14 cellular contexts compared by ENCODE assay signal in the genomic region with DNA sequence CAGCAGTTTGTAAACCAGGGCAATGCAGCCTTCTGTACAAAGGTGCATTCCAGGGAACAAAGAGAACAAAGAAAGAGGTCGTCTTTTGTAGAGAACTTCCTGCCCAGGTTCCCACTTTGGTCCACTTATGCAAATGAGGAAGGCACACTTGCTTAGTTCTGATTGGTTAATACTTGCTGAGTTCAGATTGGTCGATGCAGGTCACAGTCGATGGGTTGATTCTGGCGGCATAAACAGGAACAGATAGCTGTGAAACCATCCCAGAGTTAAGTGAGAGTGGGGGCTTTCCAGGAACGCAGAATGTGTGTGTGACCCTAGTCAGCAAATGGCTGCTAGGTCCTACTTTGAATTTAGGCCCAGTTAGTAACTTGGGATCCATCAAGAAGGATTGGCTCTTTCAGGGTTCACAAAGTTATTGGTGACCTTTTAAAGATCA. TPM values are rescaled to one million over a fixed set of nuclear protein-coding genes. Genes with fewer than 3 reads are reported as not detected.
DNase-seq lines count a peak whose midpoint lies in the region; ATAC-seq, FAIRE-seq and TF ChIP-seq lines count a peak whose summit lies in the region.
"Had no signal": no experiment of that assay in that cellular context is flagged by ENCODE, and none has a peak within 500 bp of the region (broad histone marks: within the 10 kb centered on the region; RNA-seq: fewer than 3 reads in every experiment).

No MANE protein-coding gene starts in this region.

- DNase-seq in GM12864 (ENCODE audit: low read depth) (peak; percentile 88), GM19239 (ENCODE audit: insufficient read length, low spot score) (peak; percentile 66), SK-MEL-5 (ENCODE audit: low read depth, low spot score) (peak; percentile 44), medulla oblongata (ENCODE audit: extremely low spot score) (no peak), mesothelial cell of epicardium (ENCODE audit: low spot score in 2 of 2, unreplicated experiment in 2 of 2) (no peak)
- DNase-seq in naive thymus-derived CD8-positive, alpha-beta T cell: peak in 1 of 10 donors; percentile 6
- DNase-seq: DMS153, HFFc6, left lung, posterior cingulate gyrus, trophoblast cell had no signal

- in situ Hi-C loops in SK-MEL-5 (cut with HindIII; ENCODE audit: low pct_unique_long_range_greater_than_20kb, low sequenced_read_pairs): no loop called here

- POLR2A ChIA-PET in naive thymus-derived CD8-positive, alpha-beta T cell (lab: Charles Lee): interaction anchor here (0.6 kb wide), 1 partner anchor 39 kb away, joined by 3 read pairs; the partner anchor contains the start of gene CACFD1

- H3K4me3 ChIP-seq in GM12864 (ENCODE audit: low read depth, low read length): no peak overlapping the region
- H3K4me3 ChIP-seq: left lung had no signal

- peak overlapping the region in 6 of 10 donors; percentile 0 to 73 (median 54) for H3K27ac Mint-ChIP-seq in naive thymus-derived CD8-positive, alpha-beta T cell
- H3K27ac Mint-ChIP-seq in mesothelial cell of epicardium: no peak overlapping the region
- H3K27ac Mint-ChIP-seq: HFFc6 had no signal

- peak; percentile 85 for FAIRE-seq in GM19239 (lab: Jason Lieb, UNC)
- FAIRE-seq: frontal cortex had no signal

- no peaks in the 10 kb centered on the region for H3K9me3 Mint-ChIP-seq in naive thymus-derived CD8-positive, alpha-beta T cell
- no peaks in the 10 kb centered on the region for H3K9me3 Mint-ChIP-seq in mesothelial cell of epicardium
- H3K9me3 Mint-ChIP-seq: HFFc6 had no signal

- peaks cover 0 to 12% (median 4%) of the 10 kb centered on the region in 5 donors for H3K27me3 Mint-ChIP-seq in naive thymus-derived CD8-positive, alpha-beta T cell
- no peaks in the 10 kb centered on the region for H3K27me3 Mint-ChIP-seq in mesothelial cell of epicardium (ENCODE audit: low read depth)

- peaks cover 0 to 3% (median 0%) of the 10 kb centered on the region in 3 donors for H3K36me3 Mint-ChIP-seq in naive thymus-derived CD8-positive, alpha-beta T cell
- H3K36me3 Mint-ChIP-seq in mesothelial cell of epicardium: no peaks in the 10 kb centered on the region

- H3K4me3 Mint-ChIP-seq in naive thymus-derived CD8-positive, alpha-beta T cell: peak overlapping the region in 2 of 10 donors; percentile 15 to 34
- no peak overlapping the region for H3K4me3 Mint-ChIP-seq in mesothelial cell of epicardium
- H3K4me3 Mint-ChIP-seq: HFFc6 had no signal

- ATAC-seq in naive thymus-derived CD8-positive, alpha-beta T cell: no peak
- no peak for ATAC-seq in HG02938 (IDR thresholded peaks at IDR 0.05; ENCODE audit: unreplicated experiment)
- ATAC-seq: left lung, Panc1 had no signal

- TF ChIP-seq CTCF in GM12864 (IDR thresholded peaks at IDR 0.05; ENCODE audit: low read depth, low read length, missing control alignments) (no peak), mesothelial cell of epicardium (IDR thresholded peaks at IDR 0.05; ENCODE audit: unreplicated experiment) (no peak)

- peaks cover 18 to 47% (median 40%) of the 10 kb centered on the region in 4 donors for H3K4me1 Mint-ChIP-seq in naive thymus-derived CD8-positive, alpha-beta T cell
- peaks cover 26% of the 10 kb centered on the region for H3K4me1 Mint-ChIP-seq in mesothelial cell of epicardium

RNA-seq across cellular contexts. Expression of gene ADAMTS13, which starts 1.8 kb away (rescaled TPM):
- total RNA-seq in SK-MEL-5 (2014; rRNA removed; shearing (Covaris generic)): 0.67 and 1.7 TPM in 2 replicates
- polyA plus RNA-seq in SK-MEL-5 (2015; cell fraction: cytosol; rRNA removed): 3.7 and 4.7 TPM in 2 replicates
- 43.7 and 44.2 TPM in 2 replicates for polyA plus RNA-seq in SK-MEL-5 (2015; cell fraction: nucleus; rRNA removed)
- total RNA-seq in naive thymus-derived CD8-positive, alpha-beta T cell: 1 to 10 TPM; 3.8 to 4.0 TPM
- under 1 TPM; 0.10 to 0.99 (median 0.41) TPM for polyA plus RNA-seq in naive thymus-derived CD8-positive, alpha-beta T cell
- total RNA-seq in mesothelial cell of epicardium: 20.7 to 21.6 TPM (median 21.3 TPM) in 3 replicates

RNA-seq across cellular contexts. Expression of gene REXO4, which starts 2.6 kb away (rescaled TPM):
- 27.3 and 29.2 TPM in 2 replicates for total RNA-seq in SK-MEL-5 (2014; rRNA removed; shearing (Covaris generic))
- polyA plus RNA-seq in SK-MEL-5 (2015; cell fraction: cytosol; rRNA removed): 45.1 and 55.8 TPM in 2 replicates
- polyA plus RNA-seq in SK-MEL-5 (2015; cell fraction: nucleus; rRNA removed): 12.8 and 27.1 TPM in 2 replicates
- 10 to 100 TPM; 42.4 to 45.6 TPM for total RNA-seq in naive thymus-derived CD8-positive, alpha-beta T cell
- polyA plus RNA-seq in naive thymus-derived CD8-positive, alpha-beta T cell: 10 to 100 TPM; 15.9 to 30.5 (median 24.4) TPM
- 26.1 to 28.2 TPM (median 27.0 TPM) in 3 replicates for total RNA-seq in mesothelial cell of epicardium

RNA-seq across cellular contexts. Expression of gene CACFD1, which starts 39.4 kb away (rescaled TPM):
- total RNA-seq in SK-MEL-5 (2014; rRNA removed; shearing (Covaris generic)): 2.9 and 3.6 TPM in 2 replicates
- 7.1 and 9.2 TPM in 2 replicates for polyA plus RNA-seq in SK-MEL-5 (2015; cell fraction: cytosol; rRNA removed)
- polyA plus RNA-seq in SK-MEL-5 (2015; cell fraction: nucleus; rRNA removed): 2.1 and 5.6 TPM in 2 replicates
- 1 to 10 TPM; 4.4 to 4.9 TPM for total RNA-seq in naive thymus-derived CD8-positive, alpha-beta T cell
- 1 to 10 TPM; 2.5 to 3.7 (median 3.5) TPM for polyA plus RNA-seq in naive thymus-derived CD8-positive, alpha-beta T cell
- total RNA-seq in mesothelial cell of epicardium: 35.4 to 44.5 TPM (median 40.2 TPM) in 3 replicates

RNA-seq across cellular contexts. Expression of gene STKLD1, which starts 44.2 kb away (rescaled TPM):
- total RNA-seq in SK-MEL-5 (2014; rRNA removed; shearing (Covaris generic)): 1.4 and 1.7 TPM in 2 replicates
- polyA plus RNA-seq in SK-MEL-5 (2015; cell fraction: cytosol; rRNA removed): 1.3 and 1.7 TPM in 2 replicates
- polyA plus RNA-seq in SK-MEL-5 (2015; cell fraction: nucleus; rRNA removed): 29.9 and 30.4 TPM in 2 replicates
- total RNA-seq in naive thymus-derived CD8-positive, alpha-beta T cell: 1 to 10 TPM; 1.2 to 1.3 TPM
- polyA plus RNA-seq in naive thymus-derived CD8-positive, alpha-beta T cell: 1 to 10 TPM in 1 of 3 donors, under 1 TPM in 1, not detected in 1; 0.35 to 2.3 TPM
- total RNA-seq in mesothelial cell of epicardium: 6.6 to 7.5 TPM (median 6.7 TPM) in 3 replicates

RNA-seq across cellular contexts. Expression of gene SURF4, which starts 44.5 kb away (rescaled TPM):
- total RNA-seq in SK-MEL-5 (2014; rRNA removed; shearing (Covaris generic)): 469 and 490 TPM in 2 replicates
- 430 and 453 TPM in 2 replicates for polyA plus RNA-seq in SK-MEL-5 (2015; cell fraction: cytosol; rRNA removed)
- 102 and 104 TPM in 2 replicates for polyA plus RNA-seq in SK-MEL-5 (2015; cell fraction: nucleus; rRNA removed)
- 10 to 100 TPM; 68.7 to 70.0 TPM for total RNA-seq in naive thymus-derived CD8-positive, alpha-beta T cell
- 100 to 1,000 TPM; 107 to 146 (median 122) TPM for polyA plus RNA-seq in naive thymus-derived CD8-positive, alpha-beta T cell
- total RNA-seq in mesothelial cell of epicardium: 147 to 152 TPM (median 149 TPM) in 3 replicates

Comparison
In these comparisons a context has a peak if more than half of its experiments do, and no peak if none do; other contexts are left out.
1. DNase-seq: peak in GM12864 (single experiment), GM19239 (single experiment) and SK-MEL-5 (single experiment); none in medulla oblongata (single experiment) and mesothelial cell of epicardium (0 of 2).